Comparison of ENCODE assay signal across 27 cellular contexts in the genomic region with DNA sequence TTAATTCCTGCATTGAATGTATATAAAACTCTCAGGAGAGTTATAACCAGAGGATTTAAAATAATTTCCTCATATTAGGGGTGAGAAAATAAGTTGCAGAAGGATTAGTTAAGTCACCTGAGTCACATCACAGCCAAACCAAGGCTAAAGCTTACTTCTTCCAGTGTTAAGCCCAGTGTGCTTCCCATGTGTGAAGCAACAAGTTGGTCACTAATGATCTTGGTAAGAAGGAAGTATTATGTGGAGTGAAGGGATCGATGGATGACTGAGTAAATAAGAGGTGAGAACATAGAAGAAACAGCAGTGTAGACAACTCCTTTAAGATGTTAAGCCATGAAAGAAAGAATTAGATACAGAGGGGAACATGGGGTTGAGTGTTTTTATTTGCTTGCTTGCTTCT. TPM values are rescaled to one million over a fixed set of nuclear protein-coding genes. Genes with fewer than 3 reads are reported as not detected.
DNase-seq lines count a peak whose midpoint lies in the region; ATAC-seq, FAIRE-seq and TF ChIP-seq lines count a peak whose summit lies in the region.
"Had no signal": no experiment of that assay in that cellular context is flagged by ENCODE, and none has a peak within 500 bp of the region (broad histone marks: within the 10 kb centered on the region; RNA-seq: fewer than 3 reads in every experiment).

No MANE protein-coding gene starts in this region.

- no peaks in the 10 kb centered on the region for H3K9me3 Mint-ChIP-seq in T-helper 2 cell treated with Interferon-gamma antibody and Interleukin-4, amounts not matched to agents 5 μg/mL and 100 μg/mL, for 36 hours
- no peaks in the 10 kb centered on the region for H3K9me3 Mint-ChIP-seq in CD4-positive, alpha-beta T cell
- H3K9me3 Mint-ChIP-seq: activated T-helper 1 cell treated with anti-CD3 and anti-CD28 coated beads, Interleukin-12 subunit alpha, Interleukin-12 subunit beta, Interleukin-2, Interleukin-4 antibody, amounts not matched to agents 30 ng/mL and 10 ng/mL and 1 ng/mL, durations not matched to agents 14 hours and 24 hours and 36 hours; H9; IgD-negative memory B cell had no signal

- no peaks in the 10 kb centered on the region for H3K27me3 Mint-ChIP-seq in T-helper 2 cell treated with Interferon-gamma antibody and Interleukin-4, amounts not matched to agents 5 μg/mL and 100 μg/mL, for 36 hours (ENCODE audit: low read depth)
- H3K27me3 Mint-ChIP-seq in CD4-positive, alpha-beta T cell, result no peaks in the 10 kb centered on the region
- H3K27me3 Mint-ChIP-seq: IgD-negative memory B cell had no signal

- H3K4me3 Mint-ChIP-seq in T-helper 2 cell treated with Interferon-gamma antibody and Interleukin-4, amounts not matched to agents 5 μg/mL and 100 μg/mL, for 36 hours, result no peak overlapping the region
- H3K4me3 Mint-ChIP-seq in CD4-positive, alpha-beta T cell, result no peak overlapping the region
- H3K4me3 Mint-ChIP-seq: activated T-helper 1 cell treated with anti-CD3 and anti-CD28 coated beads, Interleukin-12 subunit alpha, Interleukin-12 subunit beta, Interleukin-2, Interleukin-4 antibody, amounts not matched to agents 30 ng/mL and 10 ng/mL and 1 ng/mL, durations not matched to agents 14 hours and 24 hours and 36 hours; H9; IgD-negative memory B cell had no signal

- H3K9me3 ChIP-seq in CD4-positive, alpha-beta T cell (ENCODE audit: control insufficient read depth, low read length), result no peaks in the 10 kb centered on the region
- H3K9me3 ChIP-seq in body of pancreas (no peaks in the 10 kb centered on the region), pancreas (no peaks in the 10 kb centered on the region)
- H3K9me3 ChIP-seq: esophagus squamous epithelium, gastroesophageal sphincter, SJSA1, tibial artery had no signal

- no peak for FAIRE-seq in pancreas (lab: Jason Lieb, UNC)
- FAIRE-seq: colon, islet of Langerhans, small intestine had no signal

- peaks cover 23% of the 10 kb centered on the region for H3K4me1 Mint-ChIP-seq in T-helper 2 cell treated with Interferon-gamma antibody and Interleukin-4, amounts not matched to agents 5 μg/mL and 100 μg/mL, for 36 hours (ENCODE audit: low read depth)
- H3K4me1 Mint-ChIP-seq in CD4-positive, alpha-beta T cell (ENCODE audit: low read depth), result peaks cover 47% of the 10 kb centered on the region

- CTCF ChIA-PET in CD4-positive, alpha-beta T cell (lab: Charles Lee), result no interaction called here

- no peak for TF ChIP-seq POLR2A in body of pancreas (IDR thresholded peaks at IDR 0.05)

- 56 to 73% methylated on average over 1 of the region's 1 CpG for WGBS in body of pancreas, 2 donors
- WGBS in pancreas, 2 donors, result 66 to 68% methylated on average over 1 of the region's 1 CpG

- H3K27me3 ChIP-seq in CD4-positive, alpha-beta T cell (ENCODE audit: control insufficient read depth, insufficient read depth, low read length), result no peaks in the 10 kb centered on the region
- H3K27me3 ChIP-seq in body of pancreas (no peaks in the 10 kb centered on the region), pancreas (no peaks in the 10 kb centered on the region)
- H3K27me3 ChIP-seq: esophagus squamous epithelium, gastroesophageal sphincter, SJSA1, tibial artery had no signal

- intact Hi-C loops in CD4-positive, alpha-beta T cell (cut with DNase I, micrococcal nuclease), result no loop called here
- intact Hi-C loops in body of pancreas (cut with DNase I), result no loop called here
- intact Hi-C loops in pancreas (cut with DNase I), result no loop called here

- H3K4me1 ChIP-seq in body of pancreas, result peaks cover 24% of the 10 kb centered on the region
- H3K4me1 ChIP-seq in pancreas, result peaks cover 0 to 8% (median 4%) of the 10 kb centered on the region in 3 donors
- H3K4me1 ChIP-seq: esophagus squamous epithelium, gastroesophageal sphincter, SJSA1, tibial artery had no signal

- H3K36me3 ChIP-seq in body of pancreas (replicated peaks in 1 of 2; ENCODE audit: insufficient read depth in 1 of 2, low read depth in 2 of 2) (no peaks in the 10 kb centered on the region), pancreas (no peaks in the 10 kb centered on the region)
- H3K36me3 ChIP-seq: SJSA1, WERI-Rb-1 had no signal

- ATAC-seq in CD4-positive, alpha-beta T cell (ENCODE audit: poor library complexity), result no peak
- ATAC-seq in body of pancreas, result peak; percentile 57
- ATAC-seq in pancreas, result peak; percentile 36 to 71 (median 58)
- ATAC-seq: gastroesophageal sphincter had no signal

- no peak for DNase-seq in T-helper 2 cell treated with Interferon-gamma antibody and Interleukin-4, amounts not matched to agents 5 μg/mL and 100 μg/mL, for 36 hours (ENCODE audit: low spot score)
- no peak for DNase-seq in T-helper 2 cell
- DNase-seq in CD4-positive, alpha-beta T cell, result no peak
- no peak for DNase-seq in body of pancreas
- no peak for DNase-seq in pancreas
- no peak for DNase-seq in superior temporal gyrus (ENCODE audit: extremely low spot score)
- DNase-seq in NCI-H2081 treated with DMSO at 0.1 percent for 48 hours (lab: John Stamatoyannopoulos, UW), result no peak
- DNase-seq in Ammon's horn (ENCODE audit: low spot score), result no peak
- DNase-seq: AML-193; effector memory CD4-positive, alpha-beta T cell; esophagus squamous epithelium; H9; hypothalamus; left ventricle myocardium superior; NCI-H1105 treated with DMSO at 0.1 percent for 48 hours; small intestine; stimulated activated CD4-positive, alpha-beta T cell treated with anti-CD3 and anti-CD28 coated beads, Interleukin-2, amount 100 ng/mL, for 24 hours; stimulated activated naive CD4-positive, alpha-beta T cell; tibial artery; WERI-Rb-1 had no signal

- peaks cover 47% of the 10 kb centered on the region for H3K36me3 Mint-ChIP-seq in T-helper 2 cell treated with Interferon-gamma antibody and Interleukin-4, amounts not matched to agents 5 μg/mL and 100 μg/mL, for 36 hours (ENCODE audit: low read depth)
- H3K36me3 Mint-ChIP-seq in CD4-positive, alpha-beta T cell (ENCODE audit: low read depth), result peaks cover 58% of the 10 kb centered on the region

- H3K4me3 ChIP-seq in body of pancreas, result no peak overlapping the region
- no peak overlapping the region for H3K4me3 ChIP-seq in pancreas
- H3K4me3 ChIP-seq: esophagus squamous epithelium, gastroesophageal sphincter, SJSA1, tibial artery had no signal

- no peak for TF ChIP-seq CTCF in CD4-positive, alpha-beta T cell (IDR thresholded peaks at IDR 0.05)
- TF ChIP-seq CTCF in body of pancreas (IDR thresholded peaks at IDR 0.05), result no peak
- no peak for TF ChIP-seq CTCF in pancreas (IDR thresholded peaks at IDR 0.05)

- POLR2A ChIA-PET in CD4-positive, alpha-beta T cell (lab: Charles Lee), result interaction anchor here (0.7 kb wide), 1 partner anchor 8 kb away, joined by 3 read pairs; no protein-coding TSS in a partner anchor

- H3K27ac ChIP-seq in CD4-positive, alpha-beta T cell (ENCODE audit: low read depth, low read length), result no peak overlapping the region
- H3K27ac ChIP-seq in body of pancreas, result peak overlapping the region in 2 of 4 donors; percentile 25 to 38
- peak overlapping the region in 1 of 4 donors; percentile 15 for H3K27ac ChIP-seq in pancreas
- H3K27ac ChIP-seq: esophagus squamous epithelium, gastroesophageal sphincter, SJSA1, tibial artery, WERI-Rb-1 had no signal

- H3K27ac Mint-ChIP-seq in T-helper 2 cell treated with Interferon-gamma antibody and Interleukin-4, amounts not matched to agents 5 μg/mL and 100 μg/mL, for 36 hours, result peak overlapping the region; percentile 47
- H3K27ac Mint-ChIP-seq in CD4-positive, alpha-beta T cell, result peak overlapping the region; percentile 79

RNA-seq across cellular contexts. Expression of gene ESRP2, which starts 20.6 kb away (rescaled TPM):
- not detected for total RNA-seq in CD4-positive, alpha-beta T cell
- total RNA-seq in body of pancreas (10 to 100 TPM; 55.0 to 56.0 TPM), pancreas (10 to 100 TPM; 20.1 to 43.4 (median 33.3) TPM)
- 10 to 100 TPM; 35.5 to 45.5 TPM for polyA plus RNA-seq in pancreas
- total RNA-seq: M059J had no signal

RNA-seq across cellular contexts. Expression of gene PLA2G15, which starts 29.9 kb away (rescaled TPM):
- total RNA-seq in CD4-positive, alpha-beta T cell, result 1 to 10 TPM; 4.3 to 4.7 TPM
- 1 to 10 TPM; 8.2 to 9.6 TPM for total RNA-seq in body of pancreas
- 10 to 100 TPM in 1 of 6 donors, 1 to 10 TPM in 5; 3.5 to 14.1 (median 5.1) TPM for total RNA-seq in pancreas
- 1 to 10 TPM; 6.1 to 8.4 TPM for polyA plus RNA-seq in pancreas

RNA-seq across cellular contexts. Expression of gene SLC7A6, which starts 49.0 kb away (rescaled TPM):
- total RNA-seq in CD4-positive, alpha-beta T cell, result 100 to 1,000 TPM; 187 to 197 TPM
- total RNA-seq in body of pancreas, result 10 to 100 TPM; 10.9 to 23.4 TPM
- 1 to 10 TPM; 4.3 to 8.7 (median 6.0) TPM for total RNA-seq in pancreas
- polyA plus RNA-seq in pancreas, result 1 to 10 TPM; 3.1 to 5.4 TPM

Comparison
In these comparisons a context has a peak if more than half of its experiments do, and no peak if none do; other contexts are left out.
1. RNA of gene ESRP2, which starts 20.6 kb away (total RNA-seq): 55.0 to 56.0 TPM in body of pancreas and 20.1 to 43.4 TPM in pancreas; not detected in CD4-positive, alpha-beta T cell; every median in the first group is over 10 times any median in the second.
2. RNA of gene SLC7A6, which starts 49.0 kb away (total RNA-seq): 187 to 197 TPM in CD4-positive, alpha-beta T cell; 10.9 to 23.4 TPM in body of pancreas and 4.3 to 8.7 TPM in pancreas; every median in the first group is over 4 times any median in the second.